1 cellular context compared by ENCODE assay signal in genomic region chr4:118776166-118776954, GRCh38.
TF ChIP-seq lines count a peak whose summit lies in the region.

No MANE protein-coding gene starts in this region.

TF ChIP-seq in A549, 52 proteins besides CTCF, POLR2A, EP300 and RAD21 (continued from another document):
- TF ChIP-seq REST (IDR thresholded peaks at IDR 0.05) = no peak
- no peak for TF ChIP-seq KDM5A (IDR thresholded peaks at IDR 0.05)
